11 cellular contexts compared by ENCODE assay signal in genomic region chr4:101282076-101282844, GRCh38.
DNase-seq lines count a peak whose midpoint lies in the region; ATAC-seq, FAIRE-seq and TF ChIP-seq lines count a peak whose summit lies in the region.
"Had no signal": no experiment of that assay in that cellular context is flagged by ENCODE, and none has a peak within 500 bp of the region (broad histone marks: within the 10 kb centered on the region; RNA-seq: fewer than 3 reads in every experiment).

No MANE protein-coding gene starts in this region.

- POLR2A ChIA-PET in activated CD8-positive, alpha-beta T cell treated with anti-CD3 and anti-CD28 coated beads, Interleukin-2, amount 10 ng/mL, durations not matched to agents 7 days and 5 days (lab: Charles Lee), result no interaction called here

- peaks cover 34% of the 10 kb centered on the region for H3K4me1 Mint-ChIP-seq in activated CD8-positive, alpha-beta T cell treated with anti-CD3 and anti-CD28 coated beads, Interleukin-2, amount 10 ng/mL, durations not matched to agents 7 days and 5 days (ENCODE audit: low read depth)
- H3K4me1 Mint-ChIP-seq in natural killer cell, result peaks cover 67 to 73% of the 10 kb centered on the region in 2 donors

- H3K27ac Mint-ChIP-seq in activated CD8-positive, alpha-beta T cell treated with anti-CD3 and anti-CD28 coated beads, Interleukin-2, amount 10 ng/mL, durations not matched to agents 7 days and 5 days, result peak overlapping the region; percentile 29
- peak overlapping the region; percentile 80 to 87 for H3K27ac Mint-ChIP-seq in natural killer cell
- H3K27ac Mint-ChIP-seq: brain had no signal

- intact Hi-C loops in natural killer cell (cut with micrococcal nuclease), result loop anchor here (5.0 kb wide), 2 partner anchors 45 to 65 kb away; partner anchors contain the start of gene PPP3CA

- CTCF ChIA-PET in activated CD8-positive, alpha-beta T cell treated with anti-CD3 and anti-CD28 coated beads, Interleukin-2, amount 10 ng/mL, durations not matched to agents 7 days and 5 days (lab: Charles Lee), result no interaction called here

- H3K27me3 Mint-ChIP-seq in activated CD8-positive, alpha-beta T cell treated with anti-CD3 and anti-CD28 coated beads, Interleukin-2, amount 10 ng/mL, durations not matched to agents 7 days and 5 days (ENCODE audit: low read depth), result no peaks in the 10 kb centered on the region
- H3K27me3 Mint-ChIP-seq in natural killer cell (ENCODE audit: low read depth in 2 of 2), result no peaks in the 10 kb centered on the region
- H3K27me3 Mint-ChIP-seq: brain had no signal

- peak; percentile 74 for FAIRE-seq in GM12892 (lab: Jason Lieb, UNC)

- DNase-seq in GM12892 (ENCODE audit: insufficient read length) (no peak), natural killer cell (no peak), NCI-H774 (lab: John Stamatoyannopoulos, UW) (no peak), middle frontal gyrus (ENCODE audit: extremely low spot score, low spot score) (no peak)
- DNase-seq in activated CD8-positive, alpha-beta T cell treated with anti-CD3 and anti-CD28 coated beads, Interleukin-2, amount 10 ng/mL, durations not matched to agents 7 days and 5 days, result peak; percentile 44
- DNase-seq: DMS79 treated with DMSO at 0.1 percent for 48 hours, glutamatergic neuron had no signal

- ATAC-seq in HG02885 (IDR thresholded peaks at IDR 0.05; ENCODE audit: poor library complexity, unreplicated experiment) (peak; percentile 68), natural killer cell (peak; percentile 61 to 74 (median 65)), HG03135 (IDR thresholded peaks at IDR 0.05; ENCODE audit: unreplicated experiment) (no peak), SK-N-SH treated with all-trans-retinoic acid at 6 μM for 48 hours (no peak)
- ATAC-seq in activated CD8-positive, alpha-beta T cell treated with anti-CD3 and anti-CD28 coated beads, Interleukin-2, amount 10 ng/mL, durations not matched to agents 7 days and 5 days, result peak; percentile 63

- H3K36me3 Mint-ChIP-seq in activated CD8-positive, alpha-beta T cell treated with anti-CD3 and anti-CD28 coated beads, Interleukin-2, amount 10 ng/mL, durations not matched to agents 7 days and 5 days (ENCODE audit: low read depth), result peaks cover 8% of the 10 kb centered on the region
- H3K36me3 Mint-ChIP-seq in natural killer cell, result no peaks in the 10 kb centered on the region
- H3K36me3 Mint-ChIP-seq: brain had no signal

- H3K9me3 Mint-ChIP-seq in activated CD8-positive, alpha-beta T cell treated with anti-CD3 and anti-CD28 coated beads, Interleukin-2, amount 10 ng/mL, durations not matched to agents 7 days and 5 days (ENCODE audit: insufficient read depth), result peaks cover 4% of the 10 kb centered on the region
- no peaks in the 10 kb centered on the region for H3K9me3 Mint-ChIP-seq in natural killer cell

- TF ChIP-seq POLR2A in GM12892 (IDR thresholded peaks at IDR 0.05; ENCODE audit: low read depth, low read length), result no peak

- TF ChIP-seq CTCF in natural killer cell (IDR thresholded peaks at IDR 0.05), result no peak

- no peak overlapping the region for H3K4me3 Mint-ChIP-seq in activated CD8-positive, alpha-beta T cell treated with anti-CD3 and anti-CD28 coated beads, Interleukin-2, amount 10 ng/mL, durations not matched to agents 7 days and 5 days
- H3K4me3 Mint-ChIP-seq in natural killer cell, result peak overlapping the region; percentile 58
- H3K4me3 Mint-ChIP-seq: brain had no signal

TF ChIP-seq in SK-N-SH treated with all-trans-retinoic acid at 6 μM for 48 hours, 23 proteins besides CTCF, POLR2A, EP300 and RAD21:
- no peak for TF ChIP-seq ISL1 (CRISPR knock-in tag; IDR thresholded peaks at IDR 0.05)
- TF ChIP-seq RARB (CRISPR knock-in tag; IDR thresholded peaks at IDR 0.05), result no peak
- no peak for TF ChIP-seq ZFP3 (CRISPR knock-in tag; IDR thresholded peaks at IDR 0.05)
- no peak for TF ChIP-seq TCF4 (CRISPR knock-in tag; IDR thresholded peaks at IDR 0.05; ENCODE audit: borderline replicate concordance)
- TF ChIP-seq PPARA (CRISPR knock-in tag; IDR thresholded peaks at IDR 0.05; ENCODE audit: borderline replicate concordance), result no peak
- TF ChIP-seq OSR1 (CRISPR knock-in tag; IDR thresholded peaks at IDR 0.05), result no peak
- no peak for TF ChIP-seq POU6F1 (CRISPR knock-in tag; IDR thresholded peaks at IDR 0.05; ENCODE audit: borderline replicate concordance, low read depth)
- no peak for TF ChIP-seq ESRRG (CRISPR knock-in tag; IDR thresholded peaks at IDR 0.05)
- no peak for TF ChIP-seq ZNF8 (CRISPR knock-in tag; IDR thresholded peaks at IDR 0.05)
- no peak for TF ChIP-seq ARNTL (CRISPR knock-in tag; IDR thresholded peaks at IDR 0.05; ENCODE audit: borderline replicate concordance, low read depth)
- TF ChIP-seq SNAI2 (CRISPR knock-in tag; IDR thresholded peaks at IDR 0.05), result no peak
- TF ChIP-seq ZFP30 (CRISPR knock-in tag; IDR thresholded peaks at IDR 0.05), result no peak
- no peak for TF ChIP-seq TSHZ2 (CRISPR knock-in tag; IDR thresholded peaks at IDR 0.05)
- no peak for TF ChIP-seq CSRNP3 (CRISPR knock-in tag; IDR thresholded peaks at IDR 0.05)
- TF ChIP-seq GLIS3 (CRISPR knock-in tag; IDR thresholded peaks at IDR 0.05), result no peak
TF ChIP-seq in SK-N-SH treated with all-trans-retinoic acid at 6 μM for 48 hours: peak in this region for 0.

Comparison
In these comparisons a context has a peak if more than half of its experiments do, and no peak if none do; other contexts are left out.
1. ATAC-seq: peak in HG02885 (single experiment), activated CD8-positive, alpha-beta T cell treated with anti-CD3 and anti-CD28 coated beads, Interleukin-2, amount 10 ng/mL, durations not matched to agents 7 days and 5 days (single experiment) and natural killer cell (3 of 3); none in HG03135 (single experiment) and SK-N-SH treated with all-trans-retinoic acid at 6 μM for 48 hours (single experiment).